In genomic region chr16:68257251-68257905, GRCh38 we compare ENCODE assay signal across 8 cellular contexts. TPM values are rescaled to one million over a fixed set of nuclear protein-coding genes. Genes with fewer than 3 reads are reported as not detected.
DNase-seq lines count a peak whose midpoint lies in the region; ATAC-seq, FAIRE-seq and TF ChIP-seq lines count a peak whose summit lies in the region.

No MANE protein-coding gene starts in this region.

- H3K79me2 ChIP-seq in ACC112 (ENCODE audit: control insufficient read depth, insufficient read depth, low read length, unreplicated experiment) (no peaks in the 10 kb centered on the region), KMS-11 (ENCODE audit: insufficient read depth, low read depth) (peaks cover 20% of the 10 kb centered on the region; the same call in 1 of the 2 replicates), astrocyte (ENCODE audit: insufficient read depth, low read length) (no peaks in the 10 kb centered on the region)

- ATAC-seq in GM18867 (IDR thresholded peaks at IDR 0.05; ENCODE audit: unreplicated experiment) (peak; percentile 38), omental fat pad (ENCODE audit: low FRiP score) (no peak)

- DNase-seq in astrocyte (ENCODE audit: low read depth) (no peak), retina (peak; percentile 38), foreskin melanocyte (no peak), omental fat pad (ENCODE audit: low spot score) (no peak), progenitor cell of endocrine pancreas (ENCODE audit: low spot score, unreplicated experiment) (no peak)

- no peaks in the 10 kb centered on the region for H3K9me3 Mint-ChIP-seq in astrocyte (ENCODE audit: unreplicated experiment)
- H3K9me3 Mint-ChIP-seq in progenitor cell of endocrine pancreas (ENCODE audit: low read depth): no peaks in the 10 kb centered on the region

- peak overlapping the region; percentile 77 for H3K27ac ChIP-seq in ACC112 (ENCODE audit: low read depth, low read length)
- peak overlapping the region; percentile 96 for H3K27ac ChIP-seq in KMS-11
- H3K27ac ChIP-seq in astrocyte (ENCODE audit: low read depth, low read length): no peak overlapping the region

- H3K4me1 ChIP-seq in ACC112 (ENCODE audit: control insufficient read depth, insufficient read depth, low read length, unreplicated experiment) (peaks cover 17% of the 10 kb centered on the region), KMS-11 (ENCODE audit: low read depth, poor library complexity, severe bottlenecking) (peaks cover 99% of the 10 kb centered on the region), astrocyte (ENCODE audit: insufficient read depth, low read length) (peaks cover 10% of the 10 kb centered on the region)

- H3K27me3 Mint-ChIP-seq in astrocyte (ENCODE audit: low read depth, unreplicated experiment) (no peaks in the 10 kb centered on the region), progenitor cell of endocrine pancreas (peaks cover 1% of the 10 kb centered on the region)

- H3K4me3 ChIP-seq in ACC112 (ENCODE audit: low read depth, low read length): no peak overlapping the region
- no peak overlapping the region for H3K4me3 ChIP-seq in KMS-11 (IDR thresholded peaks at IDR 0.05; ENCODE audit: insufficient read depth, low read depth, low read length)
- H3K4me3 ChIP-seq in astrocyte (ENCODE audit: insufficient read depth, low read depth, low read length): no peak overlapping the region

- peaks cover 13% of the 10 kb centered on the region for H3K36me3 Mint-ChIP-seq in astrocyte (ENCODE audit: low read depth, unreplicated experiment)
- no peaks in the 10 kb centered on the region for H3K36me3 Mint-ChIP-seq in progenitor cell of endocrine pancreas (ENCODE audit: insufficient read depth)

- TF ChIP-seq CTCF in KMS-11 (conservative IDR thresholded peaks at IDR 0.05; ENCODE audit: low read depth, low read length) (no peak), astrocyte (IDR thresholded peaks at IDR 0.05; ENCODE audit: insufficient read depth, low read depth, low read length) (no peak), omental fat pad (IDR thresholded peaks at IDR 0.05) (no peak), progenitor cell of endocrine pancreas (IDR thresholded peaks at IDR 0.05; ENCODE audit: unreplicated experiment) (no peak)

- H3K9me3 ChIP-seq in astrocyte (ENCODE audit: insufficient read depth, low read depth, low read length): no peaks in the 10 kb centered on the region

- H3K36me3 ChIP-seq in ACC112 (ENCODE audit: insufficient read depth, low read length) (peaks cover 8% of the 10 kb centered on the region; the same call in 1 of the 2 replicates), KMS-11 (ENCODE audit: insufficient read depth) (no peaks in the 10 kb centered on the region), astrocyte (ENCODE audit: insufficient read depth, low read length) (peaks cover 7% of the 10 kb centered on the region)

- H3K27me3 ChIP-seq in ACC112 (ENCODE audit: insufficient read depth, low read length) (no peaks in the 10 kb centered on the region), KMS-11 (ENCODE audit: insufficient read depth, low read depth) (no peaks in the 10 kb centered on the region), astrocyte (ENCODE audit: insufficient read depth, low read length) (no peaks in the 10 kb centered on the region)

- H3K9ac ChIP-seq in KMS-11 (peak overlapping the region; percentile 62; the same call in 1 of the 2 replicates), astrocyte (ENCODE audit: low read length) (peak overlapping the region; percentile 4)

- H3K4me3 Mint-ChIP-seq in astrocyte (ENCODE audit: unreplicated experiment) (no peak overlapping the region), progenitor cell of endocrine pancreas (ENCODE audit: low read depth) (no peak overlapping the region)

- FAIRE-seq in astrocyte (lab: Jason Lieb, UNC): no peak

- peak overlapping the region; percentile 93 for H3K4me2 ChIP-seq in KMS-11
- no peak overlapping the region for H3K4me2 ChIP-seq in astrocyte (ENCODE audit: low read length)

- H4K20me1 ChIP-seq in KMS-11 (ENCODE audit: insufficient read depth): no peaks in the 10 kb centered on the region
- H4K20me1 ChIP-seq in astrocyte (ENCODE audit: insufficient read depth, low read length): peaks cover 6% of the 10 kb centered on the region

- H3K4me1 Mint-ChIP-seq in astrocyte (ENCODE audit: low read depth, unreplicated experiment) (peaks cover 8% of the 10 kb centered on the region), progenitor cell of endocrine pancreas (ENCODE audit: low read depth) (no peaks in the 10 kb centered on the region)

- H3K27ac Mint-ChIP-seq in astrocyte (ENCODE audit: unreplicated experiment) (no peak overlapping the region), progenitor cell of endocrine pancreas (no peak overlapping the region)

- H2AFZ ChIP-seq in ACC112 (ENCODE audit: low read length, unreplicated experiment) (no peak overlapping the region), KMS-11 (ENCODE audit: low read depth) (no peak overlapping the region), astrocyte (ENCODE audit: low read depth, low read length) (no peak overlapping the region)

RNA-seq across cellular contexts. Expression of gene SLC7A6, which starts 6.9 kb away (rescaled TPM):
- total RNA-seq in astrocyte (66.3 and 71.9 TPM in 2 replicates), omental fat pad (100 to 1,000 TPM; 129 to 181 (median 147) TPM), progenitor cell of endocrine pancreas (11.3 and 11.6 TPM in 2 replicates)

RNA-seq across cellular contexts. Expression of gene PLA2G15, which starts 12.2 kb away (rescaled TPM):
- 25.0 and 26.8 TPM in 2 replicates for total RNA-seq in astrocyte
- total RNA-seq in omental fat pad: 10 to 100 TPM; 24.0 to 42.9 (median 31.1) TPM
- 18.8 and 20.9 TPM in 2 replicates for total RNA-seq in progenitor cell of endocrine pancreas

RNA-seq across cellular contexts. Expression of gene ESRP2, which starts 21.5 kb away (rescaled TPM):
- 2.5 and 5.1 TPM in 2 replicates for total RNA-seq in astrocyte
- total RNA-seq in omental fat pad: 1 to 10 TPM in 3 of 4 donors, not detected in 1; 1.9 to 6.5 (median 4.2) TPM
- 82.3 and 88.6 TPM in 2 replicates for total RNA-seq in progenitor cell of endocrine pancreas

RNA-seq across cellular contexts. Expression of gene SLC7A6OS, which starts 53.4 kb away (rescaled TPM):
- total RNA-seq in astrocyte (12.6 and 16.7 TPM in 2 replicates), omental fat pad (10 to 100 TPM in 3 of 4 donors, 1 to 10 TPM in 1; 7.2 to 19.7 (median 14.7) TPM), progenitor cell of endocrine pancreas (23.9 and 25.9 TPM in 2 replicates)

RNA-seq across cellular contexts. Expression of gene PRMT7, which starts 53.4 kb away (rescaled TPM):
- 36.7 and 41.5 TPM in 2 replicates for total RNA-seq in astrocyte
- 10 to 100 TPM; 22.3 to 56.7 (median 35.8) TPM for total RNA-seq in omental fat pad
- 60.0 and 70.5 TPM in 2 replicates for total RNA-seq in progenitor cell of endocrine pancreas

Comparison
In these comparisons a context has a peak if more than half of its experiments do, and no peak if none do; other contexts are left out.
1. RNA of gene ESRP2, which starts 21.5 kb away (total RNA-seq): 82.3 to 88.6 TPM in progenitor cell of endocrine pancreas; 2.5 to 5.1 TPM in astrocyte and 1.9 to 6.5 TPM in omental fat pad; every median in the first group is over 10 times any median in the second.